Comparison of ENCODE assay signal across 8 cellular contexts in the genomic region with DNA sequence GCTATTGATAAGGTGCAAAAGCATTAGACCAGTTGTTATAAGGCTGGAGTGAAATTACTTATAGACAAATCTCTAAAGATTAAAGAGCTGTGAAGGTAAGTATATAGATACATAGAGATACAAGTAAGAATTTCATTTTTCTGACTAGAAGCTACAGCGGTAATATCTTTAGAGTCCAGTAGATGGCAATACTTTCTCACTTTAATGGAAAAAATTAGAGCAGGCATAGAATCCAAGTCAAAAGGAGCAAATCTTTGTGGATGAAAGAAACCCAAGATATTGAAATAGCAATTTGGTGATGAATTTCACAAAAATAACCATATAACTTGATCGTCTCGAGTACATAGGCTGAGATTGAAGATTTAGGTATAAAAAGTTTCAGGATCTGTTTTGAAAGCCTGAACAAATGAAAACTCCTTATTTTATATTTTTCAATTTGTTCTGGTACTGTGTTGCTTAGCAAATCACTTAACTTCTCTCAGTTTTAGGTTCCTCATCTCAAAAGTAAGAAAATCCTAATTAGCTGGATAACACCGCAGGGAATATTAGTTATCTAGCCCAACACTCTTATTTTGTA.
DNase-seq lines count a peak whose midpoint lies in the region; ATAC-seq and TF ChIP-seq lines count a peak whose summit lies in the region.

No MANE protein-coding gene starts in this region.

- TF ChIP-seq CTCF in HFFc6 (IDR thresholded peaks at IDR 0.05) (peak; percentile 89), coronary artery (IDR thresholded peaks at IDR 0.05) (peak; percentile 32)

- H3K4me3 ChIP-seq in CD4-positive, alpha-beta memory T cell (ENCODE audit: low read length in 2 of 2): no peak overlapping the region
- H3K4me3 ChIP-seq in coronary artery: no peak overlapping the region

- no peaks in the 10 kb centered on the region for H3K27me3 Mint-ChIP-seq in CD4-positive, alpha-beta memory T cell
- no peaks in the 10 kb centered on the region; the same call in 1 of the 2 replicates for H3K27me3 Mint-ChIP-seq in HFFc6 (ENCODE audit: insufficient read depth)
- H3K27me3 Mint-ChIP-seq in activated T-helper 17 cell treated with anti-CD3 and anti-CD28 coated beads, Interleukin-2, amount 50 U/mL, for 72 hours: no peaks in the 10 kb centered on the region

- intact Hi-C loops in CD4-positive, alpha-beta memory T cell (cut with micrococcal nuclease): loop anchor here (1.0 to 10.0 kb wide), 3 partner anchors 255 to 788 kb away; partner anchors contain the start of gene WNT11

- no peaks in the 10 kb centered on the region for H3K9me3 Mint-ChIP-seq in CD4-positive, alpha-beta memory T cell
- no peaks in the 10 kb centered on the region for H3K9me3 Mint-ChIP-seq in HFFc6
- H3K9me3 Mint-ChIP-seq in activated T-helper 17 cell treated with anti-CD3 and anti-CD28 coated beads, Interleukin-2, amount 50 U/mL, for 72 hours: no peaks in the 10 kb centered on the region

- H3K4me3 Mint-ChIP-seq in CD4-positive, alpha-beta memory T cell: no peak overlapping the region
- no peak overlapping the region for H3K4me3 Mint-ChIP-seq in HFFc6
- no peak overlapping the region for H3K4me3 Mint-ChIP-seq in activated T-helper 17 cell treated with anti-CD3 and anti-CD28 coated beads, Interleukin-2, amount 50 U/mL, for 72 hours

- H3K36me3 Mint-ChIP-seq in CD4-positive, alpha-beta memory T cell: peaks cover 9% of the 10 kb centered on the region in 2 donors
- H3K36me3 Mint-ChIP-seq in HFFc6 (ENCODE audit: low read depth): no peaks in the 10 kb centered on the region
- peaks cover 16% of the 10 kb centered on the region for H3K36me3 Mint-ChIP-seq in activated T-helper 17 cell treated with anti-CD3 and anti-CD28 coated beads, Interleukin-2, amount 50 U/mL, for 72 hours (ENCODE audit: low read depth)

- no peak overlapping the region for H3K27ac Mint-ChIP-seq in CD4-positive, alpha-beta memory T cell
- H3K27ac Mint-ChIP-seq in HFFc6: no peak overlapping the region
- H3K27ac Mint-ChIP-seq in activated T-helper 17 cell treated with anti-CD3 and anti-CD28 coated beads, Interleukin-2, amount 50 U/mL, for 72 hours: no peak overlapping the region

- peak in 4 of 5 donors; percentile 22 to 42 (median 30) for DNase-seq in CD4-positive, alpha-beta memory T cell
- DNase-seq in HFFc6: peak; percentile 49
- DNase-seq in NOMO-1 treated with dmso at 0.1 percent for 144 hours (lab: John Stamatoyannopoulos, UW; ENCODE audit: unreplicated experiment): peak; percentile 18
- no peak for DNase-seq in coronary artery (ENCODE audit: low spot score)
- peak; percentile 70 for DNase-seq in midbrain (lab: John Stamatoyannopoulos, UW)
- DNase-seq in GOT3 (lab: John Stamatoyannopoulos, UW): no peak

- POLR2A ChIA-PET in CD4-positive, alpha-beta memory T cell (lab: Charles Lee; ENCODE audit: partially characterized antibody): interaction anchor here (0.6 kb wide), 1 partner anchor 82 kb away, joined by 4 read pairs; the partner anchor contains the start of gene UVRAG

- H3K27ac ChIP-seq in CD4-positive, alpha-beta memory T cell (ENCODE audit: low read depth, low read length): no peak overlapping the region
- no peak overlapping the region for H3K27ac ChIP-seq in coronary artery

- ATAC-seq in activated T-helper 17 cell treated with anti-CD3 and anti-CD28 coated beads, Interleukin-2, amount 50 U/mL, for 72 hours (replicated peaks): no peak
- ATAC-seq in GM18505 (IDR thresholded peaks at IDR 0.05; ENCODE audit: unreplicated experiment): no peak

- CTCF ChIA-PET in CD4-positive, alpha-beta memory T cell (lab: Charles Lee; ENCODE audit: partially characterized antibody): interaction anchor here (0.8 to 6.9 kb wide), 24 partner anchors 8 to 425 kb away, joined by 3 to 105 read pairs (median 4); no protein-coding TSS in a partner anchor

- no peaks in the 10 kb centered on the region for H3K27me3 ChIP-seq in CD4-positive, alpha-beta memory T cell (ENCODE audit: insufficient read depth, low read length)

- no peaks in the 10 kb centered on the region for H3K9me3 ChIP-seq in CD4-positive, alpha-beta memory T cell (ENCODE audit: control insufficient read depth in 1 of 2, low read length in 2 of 2)

- no peaks in the 10 kb centered on the region for H3K4me1 ChIP-seq in CD4-positive, alpha-beta memory T cell (ENCODE audit: insufficient read depth, low read length)

- TF ChIP-seq POLR2A in GM18505 (IDR thresholded peaks at IDR 0.05; ENCODE audit: borderline replicate concordance, extremely low read depth, insufficient read depth, insufficient read length): no peak

- no peaks in the 10 kb centered on the region for H3K36me3 ChIP-seq in CD4-positive, alpha-beta memory T cell (ENCODE audit: insufficient read depth, low read length)

- H3K4me1 Mint-ChIP-seq in CD4-positive, alpha-beta memory T cell: peaks cover 0 to 4% (median 3%) of the 10 kb centered on the region in 4 donors
- H3K4me1 Mint-ChIP-seq in HFFc6 (ENCODE audit: low read depth): peaks cover 5% of the 10 kb centered on the region; the same call in 1 of the 2 replicates
- no peaks in the 10 kb centered on the region for H3K4me1 Mint-ChIP-seq in activated T-helper 17 cell treated with anti-CD3 and anti-CD28 coated beads, Interleukin-2, amount 50 U/mL, for 72 hours

Comparison
In these comparisons a context has a peak if more than half of its experiments do, and no peak if none do; other contexts are left out.
1. DNase-seq: peak in CD4-positive, alpha-beta memory T cell (4 of 5), HFFc6 (single experiment), NOMO-1 treated with dmso at 0.1 percent for 144 hours (single experiment) and midbrain (single experiment); none in coronary artery (single experiment) and GOT3 (single experiment).